Comparison of ENCODE assay signal across 7 cellular contexts in genomic region chr19:13117772-13118423, GRCh38. TPM values are rescaled to one million over a fixed set of nuclear protein-coding genes. Genes with fewer than 3 reads are reported as not detected.
A peak's percentile ranks its signal among the peaks of the same experiment; 100 is the strongest.
DNase-seq lines count a peak whose midpoint lies in the region; ATAC-seq, FAIRE-seq and TF ChIP-seq lines count a peak whose summit lies in the region.

Gene NACC1, plus strand, starts transcription at chr19:13118264. Its CDS starts 16,944 bp downstream, at chr19:13135208.

- no peak for FAIRE-seq in small intestine (lab: Jason Lieb, UNC)

- peak within 1 kb of the TSS; percentile 96 for H3K4me3 ChIP-seq in WERI-Rb-1 (ENCODE audit: low read depth, low read length)
- peak within 1 kb of the TSS; percentile 81 to 94 for H3K4me3 ChIP-seq in small intestine (ENCODE audit: low read depth in 1 of 2, low read length in 2 of 2)

- ATAC-seq in GM18505 (IDR thresholded peaks at IDR 0.05; ENCODE audit: unreplicated experiment) (peak; percentile 68), HG03039 (IDR thresholded peaks at IDR 0.05; ENCODE audit: unreplicated experiment) (peak; percentile 37)

- H3K36me3 ChIP-seq in WERI-Rb-1 (peaks cover 49% of the 10 kb centered on the region), small intestine (ENCODE audit: control insufficient read depth in 2 of 2, insufficient read depth in 2 of 2, low read length in 2 of 2) (no peaks in the 10 kb centered on the region)

- TF ChIP-seq POLR2A in GM18505 (IDR thresholded peaks at IDR 0.05; ENCODE audit: borderline replicate concordance, extremely low read depth, insufficient read depth, insufficient read length), result peak; percentile 66

- no peak for TF ChIP-seq CTCF in WERI-Rb-1 (IDR thresholded peaks at IDR 0.05; ENCODE audit: low read depth, low read length)

- DNase-seq in NCI-H2171 (lab: John Stamatoyannopoulos, UW) (peak; percentile 92), WERI-Rb-1 (peak; percentile 89), T47D (ENCODE audit: low read depth in 1 of 2, low spot score in 1 of 2) (peak; percentile 85 to 90), iPS-NIHi11 (ENCODE audit: low spot score) (peak; percentile 96), small intestine (peak; percentile 85)

- H3K27me3 ChIP-seq in WERI-Rb-1 (ENCODE audit: insufficient read depth, low read depth, severe bottlenecking) (no peaks in the 10 kb centered on the region), small intestine (ENCODE audit: control insufficient read depth in 2 of 2, insufficient read depth in 2 of 2, low read length in 2 of 2) (no peaks in the 10 kb centered on the region)

- H3K9me3 ChIP-seq in WERI-Rb-1 (ENCODE audit: severe bottlenecking), result no peaks in the 10 kb centered on the region
- H3K9me3 ChIP-seq in small intestine (ENCODE audit: control insufficient read depth, low read depth), result no peaks in the 10 kb centered on the region

- H3K27ac ChIP-seq in WERI-Rb-1 (peak within 1 kb of the TSS; percentile 97), small intestine (ENCODE audit: low read depth in 1 of 2, low read length in 1 of 2) (peak within 1 kb of the TSS; percentile 27 to 83)

- 1 to 2% (median 2%) methylated on average over 44 to 65 of the region's 65 CpGs for WGBS in small intestine, 3 donors

- in situ Hi-C loops in T47D (cut with HindIII; ENCODE audit: low pct_unique_long_range_greater_than_20kb, low sequenced_read_pairs), result no loop called here

- H3K4me1 ChIP-seq in small intestine (ENCODE audit: control insufficient read depth in 2 of 2, insufficient read depth in 1 of 2, low read depth in 1 of 2, low read length in 1 of 2), result peaks cover 0 to 6% of the 10 kb centered on the region in 2 donors

RNA-seq across cellular contexts. Expression of gene NACC1, which starts in this region (rescaled TPM):
- polyA plus RNA-seq in small intestine, result 10 to 100 TPM in 2 of 3 donors, 1 to 10 TPM in 1; 7.6 to 51.6 (median 14.3) TPM

Comparison
In these comparisons a context has a peak if more than half of its experiments do, and no peak if none do; other contexts are left out.
1. Peak in every context shown above with its lines: DNase-seq, ATAC-seq, H3K4me3 ChIP-seq and H3K27ac ChIP-seq.